ENCODE assay signal across 8 cellular contexts in genomic region chr22:38572065-38572464, GRCh38. TPM values are rescaled to one million over a fixed set of nuclear protein-coding genes. Genes with fewer than 3 reads are reported as not detected.
DNase-seq lines count a peak whose midpoint lies in the region; ATAC-seq and TF ChIP-seq lines count a peak whose summit lies in the region.

No MANE protein-coding gene starts in this region.

- H3K79me2 ChIP-seq in GM23338 (replicated peaks; ENCODE audit: insufficient read depth) (no peaks in the 10 kb centered on the region), PC-9 (ENCODE audit: low read depth) (no peaks in the 10 kb centered on the region; the same call in 1 of the 2 replicates)

- no peaks in the 10 kb centered on the region for H3K9me2 ChIP-seq in GM23338 (ENCODE audit: insufficient read depth)
- H3K9me2 ChIP-seq in PC-9 (ENCODE audit: insufficient read depth) = no peaks in the 10 kb centered on the region

- no peaks in the 10 kb centered on the region for H3K27me3 ChIP-seq in CD4-positive, alpha-beta T cell (ENCODE audit: control insufficient read depth, insufficient read depth, low read length)
- H3K27me3 ChIP-seq in GM23338 (ENCODE audit: insufficient read depth) (no peaks in the 10 kb centered on the region), PC-9 (ENCODE audit: insufficient read depth, low read depth) (no peaks in the 10 kb centered on the region), left lung (peaks cover 0 to 17% of the 10 kb centered on the region in 2 donors), tibial artery (no peaks in the 10 kb centered on the region)

- H4K20me1 ChIP-seq in GM23338 (replicated peaks; ENCODE audit: insufficient read depth) (no peaks in the 10 kb centered on the region), PC-9 (ENCODE audit: insufficient read depth) (no peaks in the 10 kb centered on the region)

- no peaks in the 10 kb centered on the region for H3K36me3 Mint-ChIP-seq in CD4-positive, alpha-beta T cell (ENCODE audit: low read depth)
- H3K36me3 Mint-ChIP-seq in GM23338 (ENCODE audit: low read depth) (no peaks in the 10 kb centered on the region; the same call in 2 of the 3 replicates), MCF 10A (ENCODE audit: insufficient read depth, unreplicated experiment) (no peaks in the 10 kb centered on the region)

- POLR2A ChIA-PET in CD4-positive, alpha-beta T cell (lab: Charles Lee) = interaction anchor here (0.6 to 0.9 kb wide), 3 partner anchors 87 to 1109 kb away, joined by 3 to 4 read pairs (median 3); no protein-coding TSS in a partner anchor
- POLR2A ChIA-PET in PC-9 (lab: Charles Lee; ENCODE audit: unreplicated experiment) = interaction anchor here (0.6 kb wide), 4 partner anchors 60 to 356 kb away, joined by 3 to 4 read pairs (median 3); no protein-coding TSS in a partner anchor
- POLR2A ChIA-PET in MCF 10A (lab: Yijun Ruan, JAX) = interaction anchor here (0.7 to 1.7 kb wide), 4 partner anchors 54 to 370 kb away, joined by 3 to 4 read pairs (median 3); partner anchors contain the start of gene MAFF

- ATAC-seq in CD4-positive, alpha-beta T cell (ENCODE audit: poor library complexity) = no peak
- ATAC-seq in GM23338 (peak; percentile 7; the same call in 1 of the 3 replicates), left lung (peak; percentile 39), sciatic nerve (no peak), GM21786 (IDR thresholded peaks at IDR 0.05; ENCODE audit: unreplicated experiment) (no peak)

- H3K4me3 ChIP-seq in GM23338 (no peak overlapping the region), PC-9 (no peak overlapping the region), left lung (no peak overlapping the region), tibial artery (no peak overlapping the region)

- CTCF ChIA-PET in CD4-positive, alpha-beta T cell (lab: Charles Lee) = interaction anchor here (0.7 to 2.8 kb wide), 4 partner anchors 75 to 520 kb away, joined by 4 to 9 read pairs (median 7); partner anchors contain the start of gene TOMM22
- CTCF ChIA-PET in PC-9 (lab: Charles Lee) = interaction anchor here (2.2 kb wide), 1 partner anchor 520 kb away, joined by 11 read pairs; no protein-coding TSS in a partner anchor
- CTCF ChIA-PET in MCF 10A (lab: Yijun Ruan, JAX) = interaction anchor here (0.6 to 5.2 kb wide), 14 partner anchors 10 to 528 kb away, joined by 3 to 38 read pairs (median 4); no protein-coding TSS in a partner anchor

- intact Hi-C loops in CD4-positive, alpha-beta T cell (cut with DNase I, micrococcal nuclease) = loop anchor here (2.0 to 10.0 kb wide), 5 partner anchors 85 to 519 kb away; partner anchors contain the start of genes PLA2G6 (in 2 of the 2), CBY1 (in 1 of the 2) and FAM227A (in 1 of the 2)
- intact Hi-C loops in PC-9 (cut with micrococcal nuclease; ENCODE audit: unreplicated experiment) = loop anchor here (5.0 to 10.0 kb wide), 3 partner anchors 197 to 470 kb away; no protein-coding TSS in a partner anchor
- intact Hi-C loops in MCF 10A (cut with micrococcal nuclease) = loop anchor here (1.0 to 10.0 kb wide), 4 partner anchors 70 to 520 kb away; no protein-coding TSS in a partner anchor
- intact Hi-C loops in left lung (cut with DNase I) = no loop called here
- intact Hi-C loops in tibial artery (cut with DNase I; ENCODE audit: low total_unique reads) = loop anchor here (5.0 kb wide), 1 partner anchor 520 kb away; no protein-coding TSS in a partner anchor
- intact Hi-C loops in sciatic nerve (cut with DNase I) = no loop called here

- H3K9me3 ChIP-seq in CD4-positive, alpha-beta T cell (ENCODE audit: control insufficient read depth, low read length) = no peaks in the 10 kb centered on the region
- H3K9me3 ChIP-seq in PC-9 (ENCODE audit: insufficient read depth, low read depth) (no peaks in the 10 kb centered on the region), left lung (no peaks in the 10 kb centered on the region), tibial artery (no peaks in the 10 kb centered on the region)

- H3K4me1 Mint-ChIP-seq in CD4-positive, alpha-beta T cell (ENCODE audit: low read depth) = peaks cover 17% of the 10 kb centered on the region
- H3K4me1 Mint-ChIP-seq in GM23338 (peaks cover 20% of the 10 kb centered on the region), MCF 10A (ENCODE audit: insufficient read depth, unreplicated experiment) (peaks cover 12% of the 10 kb centered on the region)

- H3F3A ChIP-seq in GM23338 (replicated peaks; ENCODE audit: low read depth) (no peaks in the 10 kb centered on the region), PC-9 (ENCODE audit: insufficient read depth, low read depth) (peaks cover 24% of the 10 kb centered on the region)

- no peak overlapping the region for H3K27ac ChIP-seq in CD4-positive, alpha-beta T cell (ENCODE audit: low read depth, low read length)
- H3K27ac ChIP-seq in GM23338 (ENCODE audit: low read depth) = no peak overlapping the region
- no peak overlapping the region for H3K27ac ChIP-seq in PC-9
- no peak overlapping the region for H3K27ac ChIP-seq in left lung
- no peak overlapping the region for H3K27ac ChIP-seq in tibial artery

- H3K36me3 ChIP-seq in GM23338 (ENCODE audit: insufficient read depth) = no peaks in the 10 kb centered on the region
- no peaks in the 10 kb centered on the region for H3K36me3 ChIP-seq in PC-9 (ENCODE audit: low read depth)
- H3K36me3 ChIP-seq in left lung = no peaks in the 10 kb centered on the region
- no peaks in the 10 kb centered on the region for H3K36me3 ChIP-seq in tibial artery

- H3K4me1 ChIP-seq in GM23338 (ENCODE audit: insufficient read depth) (peaks cover 19% of the 10 kb centered on the region), PC-9 (replicated peaks; ENCODE audit: insufficient read depth) (peaks cover 10% of the 10 kb centered on the region), left lung (peaks cover 3 to 20% of the 10 kb centered on the region in 2 donors), tibial artery (peaks cover 0 to 37% (median 18%) of the 10 kb centered on the region in 4 donors)

- H3K9me3 Mint-ChIP-seq in CD4-positive, alpha-beta T cell = no peaks in the 10 kb centered on the region
- H3K9me3 Mint-ChIP-seq in GM23338 (no peaks in the 10 kb centered on the region), MCF 10A (ENCODE audit: unreplicated experiment) (no peaks in the 10 kb centered on the region)

- BruUV-seq in PC-9 (replicated peaks; lab: Mats Ljungman, UMichigan) (no TSS peak), MCF 10A (replicated peaks; lab: Mats Ljungman, UMichigan) (no TSS peak)

- DNase-seq in CD4-positive, alpha-beta T cell = peak in 4 of 10 experiments; percentile 2 to 24 (median 6)
- DNase-seq in GM23338 (ENCODE audit: low spot score) = peak; percentile 70
- DNase-seq in PC-9 = peak; percentile 33 to 54
- peak; percentile 64 for DNase-seq in MCF 10A (ENCODE audit: unreplicated experiment)
- no peak for DNase-seq in left lung
- no peak for DNase-seq in tibial artery
- DNase-seq in sciatic nerve (ENCODE audit: low spot score) = no peak

- H3K4me2 ChIP-seq in GM23338 = no peak overlapping the region
- no peak overlapping the region for H3K4me2 ChIP-seq in PC-9

- peak; percentile 64 for TF ChIP-seq CTCF in CD4-positive, alpha-beta T cell (IDR thresholded peaks at IDR 0.05)
- peak; percentile 62 to 80 for TF ChIP-seq CTCF in GM23338 (conservative IDR thresholded peaks at IDR 0.05; ENCODE audit: low read depth in 2 of 2)
- peak; percentile 88 for TF ChIP-seq CTCF in PC-9 (conservative IDR thresholded peaks at IDR 0.05)
- TF ChIP-seq CTCF in MCF 10A (IDR thresholded peaks at IDR 0.05; ENCODE audit: unreplicated experiment) = peak; percentile 46
- TF ChIP-seq CTCF in left lung (IDR thresholded peaks at IDR 0.05) = peak; percentile 33 to 45
- peak; percentile 44 to 55 for TF ChIP-seq CTCF in tibial artery (IDR thresholded peaks at IDR 0.05)

- no peak overlapping the region for H3K4me3 Mint-ChIP-seq in CD4-positive, alpha-beta T cell
- no peak overlapping the region for H3K4me3 Mint-ChIP-seq in GM23338
- H3K4me3 Mint-ChIP-seq in MCF 10A (ENCODE audit: unreplicated experiment) = no peak overlapping the region

- H2AFZ ChIP-seq in GM23338 (no peak overlapping the region), PC-9 (no peak overlapping the region)

- H3K27me3 Mint-ChIP-seq in CD4-positive, alpha-beta T cell = no peaks in the 10 kb centered on the region
- H3K27me3 Mint-ChIP-seq in GM23338 (ENCODE audit: insufficient read depth, low read depth, poor library complexity) (peaks cover 7% of the 10 kb centered on the region), MCF 10A (ENCODE audit: insufficient read depth, unreplicated experiment) (no peaks in the 10 kb centered on the region)

- H3K27ac Mint-ChIP-seq in CD4-positive, alpha-beta T cell = no peak overlapping the region
- H3K27ac Mint-ChIP-seq in GM23338 (no peak overlapping the region), MCF 10A (ENCODE audit: low read depth, unreplicated experiment) (no peak overlapping the region)

TF ChIP-seq in GM23338, 12 proteins besides CTCF, POLR2A, EP300 and RAD21 (continues in another document):
- no peak for TF ChIP-seq EZH2phosphoT487 (IDR thresholded peaks at IDR 0.05; ENCODE audit: unreplicated experiment)
- TF ChIP-seq STAT1 (IDR thresholded peaks at IDR 0.05; ENCODE audit: unreplicated experiment) = no peak
- TF ChIP-seq ZNF331 (CRISPR knock-in tag; IDR thresholded peaks at IDR 0.05; ENCODE audit: low read depth) = no peak
- TF ChIP-seq POLR2AphosphoS5 (IDR thresholded peaks at IDR 0.05; ENCODE audit: low read depth) = no peak

RNA-seq across cellular contexts. Expression of gene DMC1, which starts 2.1 kb away (rescaled TPM):
- total RNA-seq in CD4-positive, alpha-beta T cell = under 1 TPM; 0.52 to 0.95 TPM
- 5.0 and 8.0 TPM in 2 replicates for total RNA-seq in GM23338 (2014; rRNA removed; shearing (Covaris generic))
- polyA plus RNA-seq in GM23338 (2016; fragmentation: Nextera tagmentation; extraction: Ambion mirVana) = 13.2 and 18.5 TPM in 2 replicates
- total RNA-seq in PC-9 (2021) = 5.6 and 6.3 TPM in 2 replicates
- 0.56 and 1.4 TPM in 2 replicates for total RNA-seq in MCF 10A (2022)
- total RNA-seq in left lung = 1 to 10 TPM; 1.6 to 2.1 TPM
- 4.7 TPM for total RNA-seq in sciatic nerve

Comparison
In these comparisons a context has a peak if more than half of its experiments do, and no peak if none do; other contexts are left out.
1. ATAC-seq: peak in GM23338 (single experiment) and left lung (single experiment); none in CD4-positive, alpha-beta T cell (single experiment), sciatic nerve (single experiment) and GM21786 (single experiment).
2. DNase-seq: peak in GM23338 (single experiment), PC-9 (2 of 2) and MCF 10A (single experiment); none in left lung (0 of 2), tibial artery (0 of 2) and sciatic nerve (single experiment).
3. intact Hi-C loops: an anchor here in CD4-positive, alpha-beta T cell (2.0 to 10.0 kb wide), PC-9 (5.0 to 10.0 kb wide), MCF 10A (1.0 to 10.0 kb wide) and tibial artery (5.0 kb wide); none called in left lung and sciatic nerve.
4. Peak in every context shown above with its lines, with median percentiles within 50 percentile points of each other: CTCF ChIP-seq.